In genomic region chr6:30616811-30617564, GRCh38 we compare ENCODE assay signal across 1 cellular context.
TF ChIP-seq lines count a peak whose summit lies in the region.

Gene PPP1R10 (minus strand): TSS chr6:30617243. CDS start chr6:30609944, 7,299 bp downstream.

TF ChIP-seq in GM23338, 12 proteins besides CTCF, POLR2A, EP300 and RAD21 (continued from another document):
- TF ChIP-seq ZNF462 (CRISPR knock-in tag; IDR thresholded peaks at IDR 0.05) (no peak), ETS1 (IDR thresholded peaks at IDR 0.05) (peak; percentile 80), EZH2 (IDR thresholded peaks at IDR 0.05; ENCODE audit: low read depth, unreplicated experiment) (no peak), EZH2phosphoT487 (IDR thresholded peaks at IDR 0.05; ENCODE audit: unreplicated experiment) (no peak), ZNF331 (CRISPR knock-in tag; IDR thresholded peaks at IDR 0.05; ENCODE audit: low read depth) (no peak), JUNB (IDR thresholded peaks at IDR 0.05; ENCODE audit: unreplicated experiment) (no peak), POLR2AphosphoS5 (IDR thresholded peaks at IDR 0.05; ENCODE audit: low read depth) (peak; percentile 98), STAT1 (IDR thresholded peaks at IDR 0.05; ENCODE audit: unreplicated experiment) (no peak), CREB1 (CRISPR knock-in tag; IDR thresholded peaks at IDR 0.05; ENCODE audit: low read depth) (peak; percentile 77)
